8 cellular contexts compared by ENCODE assay signal in genomic region chr1:161046574-161047167, GRCh38. TPM values are rescaled to one million over a fixed set of nuclear protein-coding genes. Genes with fewer than 3 reads are reported as not detected.
A peak's percentile ranks its signal among the peaks of the same experiment; 100 is the strongest.
DNase-seq lines count a peak whose midpoint lies in the region; ATAC-seq, FAIRE-seq and TF ChIP-seq lines count a peak whose summit lies in the region.

No MANE protein-coding gene starts in this region.

- peaks cover 28% of the 10 kb centered on the region for H3K4me1 Mint-ChIP-seq in activated naive CD8-positive, alpha-beta T cell treated with anti-CD3 and anti-CD28 coated beads for 36 hours

- no peak for TF ChIP-seq RAD21 in HepG2 (CRISPR knock-in tag; IDR thresholded peaks at IDR 0.05)

- no TSS peak for BruUV-seq in HepG2 (replicated peaks; lab: Mats Ljungman, UMichigan)

- H3K4me2 ChIP-seq in HepG2 (ENCODE audit: low read depth, low read length), result peak overlapping the region; percentile 85

- no peaks in the 10 kb centered on the region for H3K27me3 ChIP-seq in heart right ventricle
- H3K27me3 ChIP-seq in HepG2 (ENCODE audit: control insufficient read depth in 1 of 2, insufficient read depth in 2 of 2, low read length in 2 of 2), result no peaks in the 10 kb centered on the region; a peak in 2 of 5 replicates

- H3K36me3 ChIP-seq in heart right ventricle (peaks cover 0 to 47% (median 14%) of the 10 kb centered on the region in 9 donors), HepG2 (replicated peaks in 1 of 2; ENCODE audit: control insufficient read depth in 1 of 2, insufficient read depth in 2 of 2, low read length in 2 of 2) (peaks cover 5 to 16% of the 10 kb centered on the region in 2 experiments), urinary bladder (ENCODE audit: insufficient read depth) (no peaks in the 10 kb centered on the region)

- intact Hi-C loops in heart right ventricle (cut with DNase I), result loop anchor here in 5 of 10 donors (1.0 to 10.0 kb wide), 5 partner anchors 49 to 706 kb away; partner anchors contain the start of genes KLHDC9 (in 2 of the 5), NIT1 (in 1 of the 5) and PFDN2 (in 1 of the 5)
- intact Hi-C loops in cardiac septum (cut with DNase I), result loop anchor here (2.0 to 10.0 kb wide), 3 partner anchors 51 to 86 kb away; partner anchors contain the start of genes DEDD and KLHDC9
- intact Hi-C loops in HepG2 (cut with micrococcal nuclease; ENCODE audit: unreplicated experiment), result no loop called here

- no peak overlapping the region for H2AFZ ChIP-seq in HepG2 (ENCODE audit: low read length)

- H3K9me3 ChIP-seq in heart right ventricle (no peaks in the 10 kb centered on the region), HepG2 (ENCODE audit: low read length) (no peaks in the 10 kb centered on the region)

- FAIRE-seq in HepG2 (lab: Jason Lieb, UNC), result no peak

- no peak for DNase-seq in heart right ventricle
- DNase-seq in cardiac septum (ENCODE audit: low spot score), result no peak
- no peak for DNase-seq in activated naive CD8-positive, alpha-beta T cell treated with anti-CD3 and anti-CD28 coated beads for 36 hours
- no peak for DNase-seq in HepG2 (ENCODE audit: low spot score)
- DNase-seq in NCI-H1092 treated with DMSO at 0.1 percent for 48 hours (lab: John Stamatoyannopoulos, UW), result no peak

- H3K27ac Mint-ChIP-seq in activated naive CD8-positive, alpha-beta T cell treated with anti-CD3 and anti-CD28 coated beads for 36 hours, result peak overlapping the region; percentile 99

- in situ Hi-C loops in HepG2 (cut with HindIII; ENCODE audit: extremely low pct_ligation_motif_present, low pct_unique_long_range_greater_than_20kb), result no loop called here

- H3K9ac ChIP-seq in HepG2 (ENCODE audit: insufficient read depth, low read depth, low read length), result peak overlapping the region; percentile 87; the same call in 1 of the 2 replicates

- TF ChIP-seq CTCF in heart right ventricle (IDR thresholded peaks at IDR 0.05) (no peak), HepG2 (CRISPR knock-in tag; IDR thresholded peaks at IDR 0.05) (no peak)

- H3K4me1 ChIP-seq in heart right ventricle, result peaks cover 0 to 53% (median 17%) of the 10 kb centered on the region in 9 donors
- H3K4me1 ChIP-seq in HepG2 (ENCODE audit: insufficient read depth, low read length), result peaks cover 27% of the 10 kb centered on the region
- H3K4me1 ChIP-seq in urinary bladder (ENCODE audit: insufficient read depth), result peaks cover 2% of the 10 kb centered on the region

- WGBS in heart right ventricle, 2 donors, result 84 to 89% methylated on average over 1 of the region's 1 CpG
- 83% methylated on average over 1 of the region's 1 CpG for WGBS in HepG2 (ENCODE audit: low lambda C conversion rate)
- 70% methylated on average over 1 of the region's 1 CpG for WGBS in urinary bladder

- peaks cover 52% of the 10 kb centered on the region for H3K36me3 Mint-ChIP-seq in activated naive CD8-positive, alpha-beta T cell treated with anti-CD3 and anti-CD28 coated beads for 36 hours

- peak overlapping the region; percentile 86 to 98 (median 95) for H3K27ac ChIP-seq in heart right ventricle
- H3K27ac ChIP-seq in HepG2 (ENCODE audit: extremely low read length, insufficient read depth, low read length), result peak overlapping the region; percentile 94
- H3K27ac ChIP-seq in urinary bladder (ENCODE audit: low read depth), result peak overlapping the region; percentile 83

- no peaks in the 10 kb centered on the region for H3K27me3 Mint-ChIP-seq in activated naive CD8-positive, alpha-beta T cell treated with anti-CD3 and anti-CD28 coated beads for 36 hours

- H3K4me3 Mint-ChIP-seq in activated naive CD8-positive, alpha-beta T cell treated with anti-CD3 and anti-CD28 coated beads for 36 hours, result peak overlapping the region; percentile 96

- TF ChIP-seq EP300 in HepG2 (IDR thresholded peaks at IDR 0.05; ENCODE audit: low read depth in 2 of 2, low read length in 2 of 2) (no peak), HepG2 (CRISPR knock-in tag; IDR thresholded peaks at IDR 0.05; ENCODE audit: borderline replicate concordance) (no peak)

- CTCF ChIA-PET in HepG2 (lab: Yijun Ruan, JAX; ENCODE audit: low intra/inter-chr PET ratio, low total read pairs), result no interaction called here

- ATAC-seq in heart right ventricle (no peak), HG03342 (IDR thresholded peaks at IDR 0.05; ENCODE audit: unreplicated experiment) (peak; percentile 49), HepG2 (no peak), HG02970 (IDR thresholded peaks at IDR 0.05; ENCODE audit: low FRiP score, unreplicated experiment) (no peak)

- POLR2A ChIA-PET in HepG2 (lab: Yijun Ruan, JAX), result interaction anchor here (1.2 to 4.3 kb wide), 8 partner anchors 26 to 131 kb away, joined by 4 to 60 read pairs (median 12); partner anchors contain the start of genes B4GALT3, F11R, NIT1 and PFDN2

- H3K79me2 ChIP-seq in HepG2 (ENCODE audit: insufficient read depth, low read length), result peaks cover 13% of the 10 kb centered on the region

- no peak for TF ChIP-seq POLR2A in HepG2 (IDR thresholded peaks at IDR 0.05; ENCODE audit: insufficient read depth in 1 of 2, low read depth in 2 of 2, low read length in 2 of 2)

- H3K4me3 ChIP-seq in heart right ventricle, result peak overlapping the region; percentile 65 to 98 (median 86)
- H3K4me3 ChIP-seq in HepG2 (replicated peaks in 1 of 3; ENCODE audit: insufficient read depth in 1 of 3, low read depth in 2 of 3, low read length in 3 of 3), result peak overlapping the region; percentile 78 to 84 (median 79); a peak in 5 of 6 replicates
- H3K4me3 ChIP-seq in urinary bladder (ENCODE audit: low read depth, low read length), result no peak overlapping the region

- H3K9me3 Mint-ChIP-seq in activated naive CD8-positive, alpha-beta T cell treated with anti-CD3 and anti-CD28 coated beads for 36 hours, result no peaks in the 10 kb centered on the region

- H4K20me1 ChIP-seq in HepG2 (ENCODE audit: insufficient read depth, low read length), result no peaks in the 10 kb centered on the region

RNA-seq across cellular contexts. Expression of gene USF1, which starts 0.9 kb away (rescaled TPM):
- total RNA-seq in heart right ventricle (10 to 100 TPM; 23.7 to 43.6 (median 28.5) TPM), cardiac septum (29.2 TPM), HepG2 (2016; rRNA removed; fragmentation: Illumina TruSeq; extraction: Trizol) (32.2 and 39.4 TPM in 2 replicates), urinary bladder (46.7 TPM)
- polyA plus RNA-seq in heart right ventricle (10 to 100 TPM; 42.4 to 55.1 TPM), HepG2 (2011; rRNA removed) (26.9 and 40.0 TPM in 2 replicates), urinary bladder (55.9 TPM)
- 10 to 100 TPM; 57.0 to 62.0 TPM for total RNA-seq in activated naive CD8-positive, alpha-beta T cell treated with anti-CD3 and anti-CD28 coated beads for 36 hours
- total RNA-seq in HepG2 (2016; cell fraction: cytosol; rRNA removed; fragmentation: Illumina TruSeq; extraction: Trizol; ENCODE audit: low read depth), result 10.2 and 10.9 TPM in 2 replicates
- total RNA-seq in HepG2 (2016; cell fraction: insoluble cytoplasmic fraction; rRNA removed; fragmentation: Illumina TruSeq; extraction: Trizol), result 35.2 and 38.6 TPM in 2 replicates
- total RNA-seq in HepG2 (2016; cell fraction: membrane; rRNA removed; fragmentation: Illumina TruSeq; extraction: Trizol), result 21.9 and 22.5 TPM in 2 replicates
- total RNA-seq in HepG2 (2016; cell fraction: nucleus; rRNA removed; fragmentation: Illumina TruSeq; extraction: Trizol), result 36.9 and 43.8 TPM in 2 replicates
- polyA plus RNA-seq in HepG2 (2011; cell fraction: cytosol; rRNA removed), result 13.4 and 14.2 TPM in 2 replicates
- polyA plus RNA-seq in HepG2 (2011; cell fraction: nucleus; rRNA removed), result 155 and 169 TPM in 2 replicates
- polyA plus RNA-seq in HepG2 (2012), result 15.0 and 18.0 TPM in 2 replicates
- 5.6 and 6.8 TPM in 2 replicates for polyA plus RNA-seq in HepG2 (2016; cell fraction: cytosol; fragmentation: Illumina TruSeq; extraction: Trizol; ENCODE audit: low read depth)
- polyA plus RNA-seq in HepG2 (2016; cell fraction: insoluble cytoplasmic fraction; fragmentation: Illumina TruSeq; extraction: Trizol; ENCODE audit: low read depth), result 25.5 and 27.5 TPM in 2 replicates
- polyA plus RNA-seq in HepG2 (2016; cell fraction: membrane; fragmentation: Illumina TruSeq; extraction: Trizol; ENCODE audit: low read depth), result 12.4 and 13.2 TPM in 2 replicates
- 90.2 and 94.9 TPM in 2 replicates for polyA plus RNA-seq in HepG2 (2016; cell fraction: nucleus; fragmentation: Illumina TruSeq; extraction: Trizol; ENCODE audit: insufficient read depth, low read depth)
- 71.6 and 214 TPM in 2 replicates for polyA minus RNA-seq in HepG2 (2011; rRNA and poly(A)+ RNA removed; ENCODE audit: low replicate concordance)
- polyA minus RNA-seq in HepG2 (2011; cell fraction: cytosol; rRNA and poly(A)+ RNA removed), result 13.4 and 14.8 TPM in 2 replicates
- 21.8 and 24.0 TPM in 2 replicates for polyA minus RNA-seq in HepG2 (2011; cell fraction: nucleus; rRNA and poly(A)+ RNA removed)

RNA-seq across cellular contexts. Expression of gene TSTD1, which starts 7.9 kb away (rescaled TPM):
- 10 to 100 TPM in 9 of 10 donors, 1 to 10 TPM in 1; 8.0 to 18.0 (median 13.4) TPM for total RNA-seq in heart right ventricle
- polyA plus RNA-seq in heart right ventricle, result 10 to 100 TPM; 11.8 to 15.3 TPM
- 12.0 TPM for total RNA-seq in cardiac septum
- 10 to 100 TPM; 44.8 to 45.7 TPM for total RNA-seq in activated naive CD8-positive, alpha-beta T cell treated with anti-CD3 and anti-CD28 coated beads for 36 hours
- total RNA-seq in HepG2 (2016; rRNA removed; fragmentation: Illumina TruSeq; extraction: Trizol), result 0.31 TPM in 1 of 2 replicates, not detected in the other
- not detected in 2 replicates for total RNA-seq in HepG2 (2016; cell fraction: cytosol; rRNA removed; fragmentation: Illumina TruSeq; extraction: Trizol; ENCODE audit: low read depth)
- total RNA-seq in HepG2 (2016; cell fraction: insoluble cytoplasmic fraction; rRNA removed; fragmentation: Illumina TruSeq; extraction: Trizol), result 0.22 TPM in 1 of 2 replicates, not detected in the other
- not detected in 2 replicates for total RNA-seq in HepG2 (2016; cell fraction: membrane; rRNA removed; fragmentation: Illumina TruSeq; extraction: Trizol)
- total RNA-seq in HepG2 (2016; cell fraction: nucleus; rRNA removed; fragmentation: Illumina TruSeq; extraction: Trizol), result 0.99 TPM in 1 of 2 replicates, not detected in the other
- 0.15 TPM in 1 of 2 replicates, not detected in the other for polyA plus RNA-seq in HepG2 (2011; rRNA removed)
- polyA plus RNA-seq in HepG2 (2011; cell fraction: cytosol; rRNA removed), result not detected in 2 replicates
- polyA plus RNA-seq in HepG2 (2011; cell fraction: nucleus; rRNA removed), result 0.55 and 0.79 TPM in 2 replicates
- not detected in 2 replicates for polyA plus RNA-seq in HepG2 (2012)
- not detected in 2 replicates for polyA plus RNA-seq in HepG2 (2016; cell fraction: cytosol; fragmentation: Illumina TruSeq; extraction: Trizol; ENCODE audit: low read depth)
- not detected in 2 replicates for polyA plus RNA-seq in HepG2 (2016; cell fraction: insoluble cytoplasmic fraction; fragmentation: Illumina TruSeq; extraction: Trizol; ENCODE audit: low read depth)
- not detected in 2 replicates for polyA plus RNA-seq in HepG2 (2016; cell fraction: membrane; fragmentation: Illumina TruSeq; extraction: Trizol; ENCODE audit: low read depth)
- polyA plus RNA-seq in HepG2 (2016; cell fraction: nucleus; fragmentation: Illumina TruSeq; extraction: Trizol; ENCODE audit: insufficient read depth, low read depth), result not detected in 2 replicates
- 0.28 and 1.2 TPM in 2 replicates for polyA minus RNA-seq in HepG2 (2011; rRNA and poly(A)+ RNA removed; ENCODE audit: low replicate concordance)
- polyA minus RNA-seq in HepG2 (2011; cell fraction: cytosol; rRNA and poly(A)+ RNA removed), result not detected in 2 replicates
- polyA minus RNA-seq in HepG2 (2011; cell fraction: nucleus; rRNA and poly(A)+ RNA removed), result 0.87 and 1.2 TPM in 2 replicates
- 23.1 TPM for total RNA-seq in urinary bladder
- 36.7 TPM for polyA plus RNA-seq in urinary bladder

RNA-seq across cellular contexts. Expression of gene ARHGAP30, which starts 23.0 kb away (rescaled TPM):
- total RNA-seq in heart right ventricle (10 to 100 TPM in 1 of 10 donors, 1 to 10 TPM in 9; 1.5 to 16.4 (median 2.1) TPM), cardiac septum (2.6 TPM), HepG2 (2016; rRNA removed; fragmentation: Illumina TruSeq; extraction: Trizol) (0.20 TPM in 1 of 2 replicates, not detected in the other), urinary bladder (2.9 TPM)
- polyA plus RNA-seq in heart right ventricle (1 to 10 TPM; 1.2 to 1.4 TPM), HepG2 (2011; rRNA removed) (0.13 and 0.17 TPM in 2 replicates), urinary bladder (5.1 TPM)
- 100 to 1,000 TPM; 146 to 157 TPM for total RNA-seq in activated naive CD8-positive, alpha-beta T cell treated with anti-CD3 and anti-CD28 coated beads for 36 hours
- total RNA-seq in HepG2 (2016; cell fraction: cytosol; rRNA removed; fragmentation: Illumina TruSeq; extraction: Trizol; ENCODE audit: low read depth), result not detected in 2 replicates
- total RNA-seq in HepG2 (2016; cell fraction: insoluble cytoplasmic fraction; rRNA removed; fragmentation: Illumina TruSeq; extraction: Trizol), result 0.07 and 0.37 TPM in 2 replicates
- not detected in 2 replicates for total RNA-seq in HepG2 (2016; cell fraction: membrane; rRNA removed; fragmentation: Illumina TruSeq; extraction: Trizol)
- total RNA-seq in HepG2 (2016; cell fraction: nucleus; rRNA removed; fragmentation: Illumina TruSeq; extraction: Trizol), result 0.16 and 0.34 TPM in 2 replicates
- 0.04 and 0.05 TPM in 2 replicates for polyA plus RNA-seq in HepG2 (2011; cell fraction: cytosol; rRNA removed)
- 0.61 and 0.68 TPM in 2 replicates for polyA plus RNA-seq in HepG2 (2011; cell fraction: nucleus; rRNA removed)
- polyA plus RNA-seq in HepG2 (2012), result 0.16 and 0.21 TPM in 2 replicates
- 0.03 TPM in 1 of 2 replicates, not detected in the other for polyA plus RNA-seq in HepG2 (2016; cell fraction: cytosol; fragmentation: Illumina TruSeq; extraction: Trizol; ENCODE audit: low read depth)
- 0.07 and 0.09 TPM in 2 replicates for polyA plus RNA-seq in HepG2 (2016; cell fraction: insoluble cytoplasmic fraction; fragmentation: Illumina TruSeq; extraction: Trizol; ENCODE audit: low read depth)
- polyA plus RNA-seq in HepG2 (2016; cell fraction: membrane; fragmentation: Illumina TruSeq; extraction: Trizol; ENCODE audit: low read depth), result 0.03 and 0.05 TPM in 2 replicates
- polyA plus RNA-seq in HepG2 (2016; cell fraction: nucleus; fragmentation: Illumina TruSeq; extraction: Trizol; ENCODE audit: insufficient read depth, low read depth), result 0.46 and 0.75 TPM in 2 replicates
- polyA minus RNA-seq in HepG2 (2011; rRNA and poly(A)+ RNA removed; ENCODE audit: low replicate concordance), result 0.02 and 0.09 TPM in 2 replicates
- not detected in 2 replicates for polyA minus RNA-seq in HepG2 (2011; cell fraction: cytosol; rRNA and poly(A)+ RNA removed)
- polyA minus RNA-seq in HepG2 (2011; cell fraction: nucleus; rRNA and poly(A)+ RNA removed), result 0.13 and 1.2 TPM in 2 replicates

RNA-seq across cellular contexts. Expression of gene F11R, which starts 25.7 kb away (rescaled TPM):
- total RNA-seq in heart right ventricle, result 10 to 100 TPM in 6 of 10 donors, 1 to 10 TPM in 4; 7.1 to 22.7 (median 10.5) TPM
- polyA plus RNA-seq in heart right ventricle, result 1 to 10 TPM; 7.5 to 9.9 TPM
- 10.3 TPM for total RNA-seq in cardiac septum
- total RNA-seq in activated naive CD8-positive, alpha-beta T cell treated with anti-CD3 and anti-CD28 coated beads for 36 hours, result 10 to 100 TPM; 12.8 to 13.4 TPM
- 41.4 and 95.8 TPM in 2 replicates for total RNA-seq in HepG2 (2016; rRNA removed; fragmentation: Illumina TruSeq; extraction: Trizol)
- total RNA-seq in HepG2 (2016; cell fraction: cytosol; rRNA removed; fragmentation: Illumina TruSeq; extraction: Trizol; ENCODE audit: low read depth), result 4.5 and 5.4 TPM in 2 replicates
- total RNA-seq in HepG2 (2016; cell fraction: insoluble cytoplasmic fraction; rRNA removed; fragmentation: Illumina TruSeq; extraction: Trizol), result 42.0 and 91.4 TPM in 2 replicates
- 13.3 and 15.6 TPM in 2 replicates for total RNA-seq in HepG2 (2016; cell fraction: membrane; rRNA removed; fragmentation: Illumina TruSeq; extraction: Trizol)
- total RNA-seq in HepG2 (2016; cell fraction: nucleus; rRNA removed; fragmentation: Illumina TruSeq; extraction: Trizol), result 73.4 and 78.1 TPM in 2 replicates
- polyA plus RNA-seq in HepG2 (2011; rRNA removed), result 105 and 145 TPM in 2 replicates
- polyA plus RNA-seq in HepG2 (2011; cell fraction: cytosol; rRNA removed), result 97.9 and 106 TPM in 2 replicates
- polyA plus RNA-seq in HepG2 (2011; cell fraction: nucleus; rRNA removed), result 65.0 and 70.1 TPM in 2 replicates
- polyA plus RNA-seq in HepG2 (2012), result 48.5 and 60.7 TPM in 2 replicates
- 4.5 and 4.7 TPM in 2 replicates for polyA plus RNA-seq in HepG2 (2016; cell fraction: cytosol; fragmentation: Illumina TruSeq; extraction: Trizol; ENCODE audit: low read depth)
- 24.5 and 27.5 TPM in 2 replicates for polyA plus RNA-seq in HepG2 (2016; cell fraction: insoluble cytoplasmic fraction; fragmentation: Illumina TruSeq; extraction: Trizol; ENCODE audit: low read depth)
- 8.6 and 9.1 TPM in 2 replicates for polyA plus RNA-seq in HepG2 (2016; cell fraction: membrane; fragmentation: Illumina TruSeq; extraction: Trizol; ENCODE audit: low read depth)
- polyA plus RNA-seq in HepG2 (2016; cell fraction: nucleus; fragmentation: Illumina TruSeq; extraction: Trizol; ENCODE audit: insufficient read depth, low read depth), result 69.9 and 80.4 TPM in 2 replicates
- polyA minus RNA-seq in HepG2 (2011; rRNA and poly(A)+ RNA removed; ENCODE audit: low replicate concordance), result 95.1 and 327 TPM in 2 replicates
- 74.7 and 90.1 TPM in 2 replicates for polyA minus RNA-seq in HepG2 (2011; cell fraction: cytosol; rRNA and poly(A)+ RNA removed)
- 27.6 and 39.4 TPM in 2 replicates for polyA minus RNA-seq in HepG2 (2011; cell fraction: nucleus; rRNA and poly(A)+ RNA removed)
- total RNA-seq in urinary bladder, result 35.2 TPM
- polyA plus RNA-seq in urinary bladder, result 23.4 TPM

RNA-seq across cellular contexts. Expression of gene NECTIN4, which starts 42.7 kb away (rescaled TPM):
- total RNA-seq in heart right ventricle (under 1 TPM in 1 of 10 donors, not detected in 9; 0.19 TPM), cardiac septum (not detected), HepG2 (2016; rRNA removed; fragmentation: Illumina TruSeq; extraction: Trizol) (12.3 and 12.4 TPM in 2 replicates), urinary bladder (12.2 TPM)
- polyA plus RNA-seq in heart right ventricle (under 1 TPM in 1 of 2 donors, not detected in 1; 0.06 TPM), HepG2 (2011; rRNA removed) (5.9 and 9.2 TPM in 2 replicates), urinary bladder (5.0 TPM)
- under 1 TPM; 0.12 to 0.16 TPM for total RNA-seq in activated naive CD8-positive, alpha-beta T cell treated with anti-CD3 and anti-CD28 coated beads for 36 hours
- 5.2 and 6.1 TPM in 2 replicates for total RNA-seq in HepG2 (2016; cell fraction: cytosol; rRNA removed; fragmentation: Illumina TruSeq; extraction: Trizol; ENCODE audit: low read depth)
- 11.2 and 11.6 TPM in 2 replicates for total RNA-seq in HepG2 (2016; cell fraction: insoluble cytoplasmic fraction; rRNA removed; fragmentation: Illumina TruSeq; extraction: Trizol)
- total RNA-seq in HepG2 (2016; cell fraction: membrane; rRNA removed; fragmentation: Illumina TruSeq; extraction: Trizol), result 16.6 and 17.2 TPM in 2 replicates
- total RNA-seq in HepG2 (2016; cell fraction: nucleus; rRNA removed; fragmentation: Illumina TruSeq; extraction: Trizol), result 7.8 and 11.8 TPM in 2 replicates
- 7.8 and 14.6 TPM in 2 replicates for polyA plus RNA-seq in HepG2 (2011; cell fraction: cytosol; rRNA removed)
- 5.3 and 7.3 TPM in 2 replicates for polyA plus RNA-seq in HepG2 (2011; cell fraction: nucleus; rRNA removed)
- 4.5 and 7.4 TPM in 2 replicates for polyA plus RNA-seq in HepG2 (2012)
- polyA plus RNA-seq in HepG2 (2016; cell fraction: cytosol; fragmentation: Illumina TruSeq; extraction: Trizol; ENCODE audit: low read depth), result 3.2 and 3.6 TPM in 2 replicates
- 8.1 and 8.9 TPM in 2 replicates for polyA plus RNA-seq in HepG2 (2016; cell fraction: insoluble cytoplasmic fraction; fragmentation: Illumina TruSeq; extraction: Trizol; ENCODE audit: low read depth)
- polyA plus RNA-seq in HepG2 (2016; cell fraction: membrane; fragmentation: Illumina TruSeq; extraction: Trizol; ENCODE audit: low read depth), result 8.1 and 9.9 TPM in 2 replicates
- polyA plus RNA-seq in HepG2 (2016; cell fraction: nucleus; fragmentation: Illumina TruSeq; extraction: Trizol; ENCODE audit: insufficient read depth, low read depth), result 10.0 and 12.0 TPM in 2 replicates
- polyA minus RNA-seq in HepG2 (2011; rRNA and poly(A)+ RNA removed; ENCODE audit: low replicate concordance), result 0.30 and 21.8 TPM in 2 replicates
- polyA minus RNA-seq in HepG2 (2011; cell fraction: cytosol; rRNA and poly(A)+ RNA removed), result 1.8 and 6.0 TPM in 2 replicates
- polyA minus RNA-seq in HepG2 (2011; cell fraction: nucleus; rRNA and poly(A)+ RNA removed), result 5.8 and 10.3 TPM in 2 replicates

Comparison
In these comparisons a context has a peak if more than half of its experiments do, and no peak if none do; other contexts are left out.
1. RNA of gene ARHGAP30, which starts 23.0 kb away (total RNA-seq): 146 to 157 TPM in activated naive CD8-positive, alpha-beta T cell treated with anti-CD3 and anti-CD28 coated beads for 36 hours; 2.9 TPM in urinary bladder (single experiment), 2.6 TPM in cardiac septum (single experiment), 1.5 to 16.4 TPM in heart right ventricle and 0.07 to 0.37 TPM in HepG2; every median in the first group is over 4 times any median in the second.
2. Peak in every context shown above with its lines, with median percentiles within 50 percentile points of each other: H3K27ac ChIP-seq.